2 cellular contexts compared by ENCODE assay signal in the genomic region with DNA sequence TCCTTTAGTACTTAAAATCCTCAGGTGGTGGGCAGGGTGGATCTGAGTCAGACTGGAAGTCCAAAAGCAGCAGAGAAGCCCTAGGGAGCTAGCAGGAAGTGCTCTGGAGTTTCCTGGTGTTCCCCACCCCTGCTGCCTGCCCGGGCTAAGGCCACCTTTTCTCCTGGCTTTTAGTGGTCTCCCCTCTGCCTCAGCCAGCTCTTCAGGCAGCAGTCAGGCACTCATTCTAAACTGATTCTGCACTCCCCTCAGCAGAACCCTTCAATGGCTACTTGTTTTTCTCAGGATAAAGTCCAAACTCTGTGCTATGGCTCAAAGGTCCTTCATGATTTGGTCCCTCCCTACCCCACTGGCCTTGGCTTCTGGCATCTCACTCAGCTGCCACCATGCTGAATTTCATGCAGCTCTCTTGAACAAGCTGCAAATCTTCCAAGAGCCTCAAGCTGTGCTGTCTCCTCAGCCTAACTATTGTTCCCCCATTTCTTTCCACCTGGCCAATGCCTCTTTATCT.
TF ChIP-seq lines count a peak whose summit lies in the region.

No MANE protein-coding gene starts in this region.

TF ChIP-seq in SK-N-SH, 30 proteins besides CTCF, POLR2A, EP300 and RAD21 (continued from another document):
- TF ChIP-seq, protein P1, sequence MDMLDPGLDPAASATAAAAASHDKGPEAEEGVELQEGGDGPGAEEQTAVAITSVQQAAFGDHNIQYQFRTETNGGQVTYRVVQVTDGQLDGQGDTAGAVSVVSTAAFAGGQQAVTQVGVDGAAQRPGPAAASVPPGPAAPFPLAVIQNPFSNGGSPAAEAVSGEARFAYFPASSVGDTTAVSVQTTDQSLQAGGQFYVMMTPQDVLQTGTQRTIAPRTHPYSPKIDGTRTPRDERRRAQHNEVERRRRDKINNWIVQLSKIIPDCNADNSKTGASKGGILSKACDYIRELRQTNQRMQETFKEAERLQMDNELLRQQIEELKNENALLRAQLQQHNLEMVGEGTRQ (IDR thresholded peaks at IDR 0.05; ENCODE audit: borderline replicate concordance, low read depth, low read length) = no peak
- TF ChIP-seq RXRA (IDR thresholded peaks at IDR 0.05; ENCODE audit: borderline replicate concordance, low read depth) = no peak

TF ChIP-seq in SK-N-SH treated with all-trans-retinoic acid at 6 μM for 48 hours, 23 proteins besides CTCF, POLR2A, EP300 and RAD21 (continued from another document):
- TF ChIP-seq, protein P2, sequence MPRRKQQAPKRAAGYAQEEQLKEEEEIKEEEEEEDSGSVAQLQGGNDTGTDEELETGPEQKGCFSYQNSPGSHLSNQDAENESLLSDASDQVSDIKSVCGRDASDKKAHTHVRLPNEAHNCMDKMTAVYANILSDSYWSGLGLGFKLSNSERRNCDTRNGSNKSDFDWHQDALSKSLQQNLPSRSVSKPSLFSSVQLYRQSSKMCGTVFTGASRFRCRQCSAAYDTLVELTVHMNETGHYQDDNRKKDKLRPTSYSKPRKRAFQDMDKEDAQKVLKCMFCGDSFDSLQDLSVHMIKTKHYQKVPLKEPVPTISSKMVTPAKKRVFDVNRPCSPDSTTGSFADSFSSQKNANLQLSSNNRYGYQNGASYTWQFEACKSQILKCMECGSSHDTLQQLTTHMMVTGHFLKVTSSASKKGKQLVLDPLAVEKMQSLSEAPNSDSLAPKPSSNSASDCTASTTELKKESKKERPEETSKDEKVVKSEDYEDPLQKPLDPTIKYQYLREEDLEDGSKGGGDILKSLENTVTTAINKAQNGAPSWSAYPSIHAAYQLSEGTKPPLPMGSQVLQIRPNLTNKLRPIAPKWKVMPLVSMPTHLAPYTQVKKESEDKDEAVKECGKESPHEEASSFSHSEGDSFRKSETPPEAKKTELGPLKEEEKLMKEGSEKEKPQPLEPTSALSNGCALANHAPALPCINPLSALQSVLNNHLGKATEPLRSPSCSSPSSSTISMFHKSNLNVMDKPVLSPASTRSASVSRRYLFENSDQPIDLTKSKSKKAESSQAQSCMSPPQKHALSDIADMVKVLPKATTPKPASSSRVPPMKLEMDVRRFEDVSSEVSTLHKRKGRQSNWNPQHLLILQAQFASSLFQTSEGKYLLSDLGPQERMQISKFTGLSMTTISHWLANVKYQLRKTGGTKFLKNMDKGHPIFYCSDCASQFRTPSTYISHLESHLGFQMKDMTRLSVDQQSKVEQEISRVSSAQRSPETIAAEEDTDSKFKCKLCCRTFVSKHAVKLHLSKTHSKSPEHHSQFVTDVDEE (CRISPR knock-in tag; IDR thresholded peaks at IDR 0.05) = no peak
- no peak for TF ChIP-seq TOX (CRISPR knock-in tag; IDR thresholded peaks at IDR 0.05; ENCODE audit: borderline replicate concordance)
- TF ChIP-seq, protein P3, sequence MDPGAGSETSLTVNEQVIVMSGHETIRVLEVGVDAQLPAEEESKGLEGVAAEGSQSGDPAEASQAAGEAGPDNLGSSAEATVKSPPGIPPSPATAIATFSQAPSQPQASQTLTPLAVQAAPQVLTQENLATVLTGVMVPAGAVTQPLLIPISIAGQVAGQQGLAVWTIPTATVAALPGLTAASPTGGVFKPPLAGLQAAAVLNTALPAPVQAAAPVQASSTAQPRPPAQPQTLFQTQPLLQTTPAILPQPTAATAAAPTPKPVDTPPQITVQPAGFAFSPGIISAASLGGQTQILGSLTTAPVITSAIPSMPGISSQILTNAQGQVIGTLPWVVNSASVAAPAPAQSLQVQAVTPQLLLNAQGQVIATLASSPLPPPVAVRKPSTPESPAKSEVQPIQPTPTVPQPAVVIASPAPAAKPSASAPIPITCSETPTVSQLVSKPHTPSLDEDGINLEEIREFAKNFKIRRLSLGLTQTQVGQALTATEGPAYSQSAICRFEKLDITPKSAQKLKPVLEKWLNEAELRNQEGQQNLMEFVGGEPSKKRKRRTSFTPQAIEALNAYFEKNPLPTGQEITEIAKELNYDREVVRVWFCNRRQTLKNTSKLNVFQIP (CRISPR knock-in tag; IDR thresholded peaks at IDR 0.05; ENCODE audit: borderline replicate concordance, low read depth) = no peak
- TF ChIP-seq RARB (CRISPR knock-in tag; IDR thresholded peaks at IDR 0.05) = no peak
- TF ChIP-seq ISL1 (CRISPR knock-in tag; IDR thresholded peaks at IDR 0.05) = no peak
- TF ChIP-seq ZFP30 (CRISPR knock-in tag; IDR thresholded peaks at IDR 0.05) = no peak
- no peak for TF ChIP-seq ZNF565 (CRISPR knock-in tag; conservative IDR thresholded peaks at IDR 0.05; ENCODE audit: low read depth)
- TF ChIP-seq OSR1 (CRISPR knock-in tag; IDR thresholded peaks at IDR 0.05) = no peak
- TF ChIP-seq CSDC2 (CRISPR knock-in tag; IDR thresholded peaks at IDR 0.05) = no peak
- no peak for TF ChIP-seq ZNF8 (CRISPR knock-in tag; IDR thresholded peaks at IDR 0.05)
- TF ChIP-seq GLIS3 (CRISPR knock-in tag; IDR thresholded peaks at IDR 0.05) = no peak
